ENCODE assay signal across 21 cellular contexts in genomic region chr12:116059901-116060300, GRCh38.
DNase-seq lines count a peak whose midpoint lies in the region; ATAC-seq and TF ChIP-seq lines count a peak whose summit lies in the region.
"Had no signal": no experiment of that assay in that cellular context is flagged by ENCODE, and none has a peak within 500 bp of the region (broad histone marks: within the 10 kb centered on the region; RNA-seq: fewer than 3 reads in every experiment).

No MANE protein-coding gene starts in this region.

- H3K27me3 ChIP-seq in OCI-LY3 (ENCODE audit: low read depth, low read length) = no peaks in the 10 kb centered on the region
- H3K27me3 ChIP-seq: BLaER1, dorsolateral prefrontal cortex, SJSA1 had no signal

- no peak overlapping the region for H3K4me3 Mint-ChIP-seq in activated CD4-positive, alpha-beta T cell treated with anti-CD3 and anti-CD28 coated beads, Interleukin-2, amount 10 ng/mL, durations not matched to agents 7 days and 5 days
- H3K4me3 Mint-ChIP-seq in effector memory CD8-positive, alpha-beta T cell = no peak overlapping the region
- H3K4me3 Mint-ChIP-seq in stimulated activated effector memory CD8-positive, alpha-beta T cell treated with anti-CD3 and anti-CD28 coated beads, Interleukin-12 subunit alpha, Interleukin-12 subunit beta, amount 100 ng/mL, for 72 hours = peak overlapping the region; percentile 53

- H3K36me3 ChIP-seq in OCI-LY3 (replicated peaks; ENCODE audit: low read depth, low read length) = no peaks in the 10 kb centered on the region
- H3K36me3 ChIP-seq: HAP-1, SJSA1 had no signal

- no peaks in the 10 kb centered on the region for H3K9me3 Mint-ChIP-seq in activated CD4-positive, alpha-beta T cell treated with anti-CD3 and anti-CD28 coated beads, Interleukin-2, amount 10 ng/mL, durations not matched to agents 7 days and 5 days
- H3K9me3 Mint-ChIP-seq in effector memory CD8-positive, alpha-beta T cell = no peaks in the 10 kb centered on the region
- H3K9me3 Mint-ChIP-seq in stimulated activated effector memory CD8-positive, alpha-beta T cell treated with anti-CD3 and anti-CD28 coated beads, Interleukin-12 subunit alpha, Interleukin-12 subunit beta, amount 100 ng/mL, for 72 hours = no peaks in the 10 kb centered on the region

- ATAC-seq in effector memory CD8-positive, alpha-beta T cell (replicated peaks) = no peak
- ATAC-seq in stimulated activated effector memory CD8-positive, alpha-beta T cell treated with anti-CD3 and anti-CD28 coated beads, Interleukin-12 subunit alpha, Interleukin-12 subunit beta, amount 100 ng/mL, for 72 hours = no peak

- H3K4me1 ChIP-seq in OCI-LY3 (ENCODE audit: low read length) = peaks cover 63% of the 10 kb centered on the region

- H3K27ac ChIP-seq in OCI-LY3 (ENCODE audit: low read length) = peak overlapping the region; percentile 93
- H3K27ac ChIP-seq: BLaER1, dorsolateral prefrontal cortex, HL-60, SJSA1, VCaP had no signal

- peaks cover 38% of the 10 kb centered on the region for H3K4me1 Mint-ChIP-seq in activated CD4-positive, alpha-beta T cell treated with anti-CD3 and anti-CD28 coated beads, Interleukin-2, amount 10 ng/mL, durations not matched to agents 7 days and 5 days
- H3K4me1 Mint-ChIP-seq in effector memory CD8-positive, alpha-beta T cell (ENCODE audit: low read depth in 2 of 2) = peaks cover 15 to 38% of the 10 kb centered on the region in 2 donors
- peaks cover 20% of the 10 kb centered on the region for H3K4me1 Mint-ChIP-seq in stimulated activated effector memory CD8-positive, alpha-beta T cell treated with anti-CD3 and anti-CD28 coated beads, Interleukin-12 subunit alpha, Interleukin-12 subunit beta, amount 100 ng/mL, for 72 hours

- POLR2A ChIA-PET in activated CD4-positive, alpha-beta T cell treated with anti-CD3 and anti-CD28 coated beads, Interleukin-2, amount 10 ng/mL, durations not matched to agents 7 days and 5 days (lab: Charles Lee) = no interaction called here

- no peaks in the 10 kb centered on the region for H4K20me1 ChIP-seq in OCI-LY3 (ENCODE audit: insufficient read depth, low read length)

- peaks cover 82% of the 10 kb centered on the region for H3K79me2 ChIP-seq in OCI-LY3 (ENCODE audit: low read length)

- no peaks in the 10 kb centered on the region for H3K27me3 Mint-ChIP-seq in activated CD4-positive, alpha-beta T cell treated with anti-CD3 and anti-CD28 coated beads, Interleukin-2, amount 10 ng/mL, durations not matched to agents 7 days and 5 days
- no peaks in the 10 kb centered on the region for H3K27me3 Mint-ChIP-seq in effector memory CD8-positive, alpha-beta T cell

- no peak for DNase-seq in activated CD4-positive, alpha-beta T cell treated with anti-CD3 and anti-CD28 coated beads, Interleukin-2, amount 10 ng/mL, durations not matched to agents 7 days and 5 days
- DNase-seq in activated CD4-positive, alpha-beta T cell treated with anti-CD3 and anti-CD28 coated beads for 48 hours = no peak
- DNase-seq in effector memory CD8-positive, alpha-beta T cell = no peak
- no peak for DNase-seq in stimulated activated effector memory CD8-positive, alpha-beta T cell treated with anti-CD3 and anti-CD28 coated beads, Interleukin-12 subunit alpha, Interleukin-12 subunit beta, amount 100 ng/mL, for 72 hours (ENCODE audit: low spot score in 2 of 2)
- DNase-seq in NCI-H526 (lab: John Stamatoyannopoulos, UW) (no peak), COLO829 (ENCODE audit: low spot score) (no peak), NCI-H345 treated with DMSO at 0.1 percent for 48 hours (lab: John Stamatoyannopoulos, UW; ENCODE audit: unreplicated experiment) (no peak)
- DNase-seq: Calu3, cerebellar nuclear complex, dorsolateral prefrontal cortex, kidney, NCI-H1048, NCI-H1694 treated with DMSO at 0.1 percent for 48 hours, NCI-H2171 treated with DMSO at 0.1 percent for 48 hours, NCI-H526 treated with DMSO at 0.1 percent for 48 hours had no signal

- peak overlapping the region; percentile 88 for H3K9ac ChIP-seq in OCI-LY3 (ENCODE audit: low read length)
- H3K9ac ChIP-seq: BLaER1 had no signal

- H3K4me3 ChIP-seq in OCI-LY3 (ENCODE audit: low read length) = peak overlapping the region; percentile 68
- H3K4me3 ChIP-seq: BLaER1, dorsolateral prefrontal cortex, HAP-1, SJSA1 had no signal

- no peaks in the 10 kb centered on the region for H3K9me3 ChIP-seq in OCI-LY3 (ENCODE audit: insufficient read depth, low read length)
- H3K9me3 ChIP-seq: BLaER1, HAP-1, SJSA1 had no signal

- H3K4me2 ChIP-seq in OCI-LY3 (ENCODE audit: low read length) = peak overlapping the region; percentile 78

- no peak for TF ChIP-seq CTCF in OCI-LY3 (IDR thresholded peaks at IDR 0.05; ENCODE audit: low read depth, low read length)

- CTCF ChIA-PET in activated CD4-positive, alpha-beta T cell treated with anti-CD3 and anti-CD28 coated beads, Interleukin-2, amount 10 ng/mL, durations not matched to agents 7 days and 5 days (lab: Charles Lee) = no interaction called here

- H3K27ac Mint-ChIP-seq in activated CD4-positive, alpha-beta T cell treated with anti-CD3 and anti-CD28 coated beads, Interleukin-2, amount 10 ng/mL, durations not matched to agents 7 days and 5 days = peak overlapping the region; percentile 91
- peak overlapping the region; percentile 76 to 88 for H3K27ac Mint-ChIP-seq in effector memory CD8-positive, alpha-beta T cell
- no peak overlapping the region for H3K27ac Mint-ChIP-seq in stimulated activated effector memory CD8-positive, alpha-beta T cell treated with anti-CD3 and anti-CD28 coated beads, Interleukin-12 subunit alpha, Interleukin-12 subunit beta, amount 100 ng/mL, for 72 hours

- no peaks in the 10 kb centered on the region for H3K36me3 Mint-ChIP-seq in activated CD4-positive, alpha-beta T cell treated with anti-CD3 and anti-CD28 coated beads, Interleukin-2, amount 10 ng/mL, durations not matched to agents 7 days and 5 days (ENCODE audit: low read depth)
- peaks cover 4% of the 10 kb centered on the region for H3K36me3 Mint-ChIP-seq in effector memory CD8-positive, alpha-beta T cell (ENCODE audit: insufficient read depth)
- no peaks in the 10 kb centered on the region for H3K36me3 Mint-ChIP-seq in stimulated activated effector memory CD8-positive, alpha-beta T cell treated with anti-CD3 and anti-CD28 coated beads, Interleukin-12 subunit alpha, Interleukin-12 subunit beta, amount 100 ng/mL, for 72 hours

- H2AFZ ChIP-seq in OCI-LY3 (ENCODE audit: low read depth, low read length) = no peak overlapping the region
